8 cellular contexts compared by ENCODE assay signal in the genomic region with DNA sequence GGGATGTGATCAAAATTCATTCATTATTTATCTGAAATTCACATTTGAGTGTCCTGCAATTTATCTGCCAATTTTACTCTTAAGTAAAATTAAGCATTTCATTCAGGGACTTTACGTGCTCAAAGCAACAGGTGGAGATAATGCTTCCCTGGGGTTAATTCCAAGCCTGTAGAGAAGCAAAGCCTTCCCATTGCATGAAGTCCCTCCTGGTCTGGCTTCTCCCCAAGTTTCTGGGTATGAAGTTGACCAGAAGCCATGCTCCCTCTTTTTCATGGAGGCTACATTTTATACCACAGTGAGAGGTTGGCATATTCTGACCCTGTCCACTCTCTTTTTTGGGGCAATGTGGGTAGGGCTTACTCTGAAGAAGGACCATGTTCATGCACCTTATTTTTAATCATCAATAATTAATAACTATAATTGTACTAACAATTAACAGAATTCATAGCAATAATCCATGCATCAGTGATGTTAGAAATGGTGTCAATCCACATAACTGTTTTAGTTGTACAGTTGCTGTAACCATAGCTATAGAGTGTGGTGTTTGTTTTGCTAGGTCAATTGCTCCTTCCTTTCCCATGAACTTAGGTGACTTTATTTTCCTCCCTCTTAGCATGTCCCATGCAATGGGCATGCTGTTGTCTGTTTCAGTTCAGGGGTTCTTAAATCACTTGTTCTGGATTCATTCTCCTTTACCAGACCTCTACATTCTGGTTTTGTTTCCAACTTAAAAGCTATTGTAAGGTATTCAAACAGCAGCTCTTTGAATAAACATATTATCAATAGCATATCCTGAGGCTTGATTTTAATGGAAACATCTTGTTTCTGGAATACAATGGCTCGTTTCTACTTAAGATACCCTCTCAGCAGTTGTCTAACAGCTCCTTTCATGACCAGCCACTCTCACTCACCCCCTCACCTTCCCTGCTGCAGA. TPM values are rescaled to one million over a fixed set of nuclear protein-coding genes. Genes with fewer than 3 reads are reported as not detected.
DNase-seq lines count a peak whose midpoint lies in the region; ATAC-seq and TF ChIP-seq lines count a peak whose summit lies in the region.

No MANE protein-coding gene starts in this region.

- H3K9me2 ChIP-seq in PC-9 (ENCODE audit: insufficient read depth) = no peaks in the 10 kb centered on the region

- H3K27ac ChIP-seq in CD8-positive, alpha-beta memory T cell (ENCODE audit: low read depth, low read length) = no peak overlapping the region
- peak overlapping the region; percentile 93 for H3K27ac ChIP-seq in PC-9

- no peak for ATAC-seq in GM18511 (IDR thresholded peaks at IDR 0.05; ENCODE audit: unreplicated experiment)

- H3K4me2 ChIP-seq in PC-9 = peak overlapping the region; percentile 79

- no peaks in the 10 kb centered on the region for H3K9me3 Mint-ChIP-seq in CD8-positive, alpha-beta memory T cell
- H3K9me3 Mint-ChIP-seq in osteocyte (ENCODE audit: unreplicated experiment) = no peaks in the 10 kb centered on the region

- peaks cover 20% of the 10 kb centered on the region for H3K27me3 ChIP-seq in CD8-positive, alpha-beta memory T cell (ENCODE audit: insufficient read depth, low read length, poor library complexity, severe bottlenecking)
- H3K27me3 ChIP-seq in PC-9 (ENCODE audit: insufficient read depth, low read depth) = no peaks in the 10 kb centered on the region

- peaks cover 65% of the 10 kb centered on the region for H3K79me2 ChIP-seq in PC-9 (ENCODE audit: low read depth)

- no peaks in the 10 kb centered on the region for H3K36me3 Mint-ChIP-seq in CD8-positive, alpha-beta memory T cell
- H3K36me3 Mint-ChIP-seq in osteocyte (ENCODE audit: unreplicated experiment) = peaks cover 18% of the 10 kb centered on the region

- POLR2A ChIA-PET in CD8-positive, alpha-beta memory T cell (lab: Charles Lee) = no interaction called here
- POLR2A ChIA-PET in PC-9 (lab: Charles Lee; ENCODE audit: unreplicated experiment) = interaction anchor here (0.6 to 3.3 kb wide), 3 partner anchors 36 to 48 kb away, joined by 5 to 51 read pairs (median 8); no protein-coding TSS in a partner anchor

- intact Hi-C loops in PC-9 (cut with micrococcal nuclease; ENCODE audit: unreplicated experiment) = loop anchor here (1.0 kb wide), 1 partner anchor 45 kb away; no protein-coding TSS in a partner anchor

- H3K4me1 Mint-ChIP-seq in CD8-positive, alpha-beta memory T cell = peaks cover 14 to 17% (median 17%) of the 10 kb centered on the region in 3 donors
- peaks cover 61% of the 10 kb centered on the region for H3K4me1 Mint-ChIP-seq in osteocyte (ENCODE audit: unreplicated experiment)

- peaks cover 22 to 71% of the 10 kb centered on the region in 2 donors for H3K27me3 Mint-ChIP-seq in CD8-positive, alpha-beta memory T cell
- H3K27me3 Mint-ChIP-seq in osteocyte (ENCODE audit: unreplicated experiment) = no peaks in the 10 kb centered on the region

- CTCF ChIA-PET in CD8-positive, alpha-beta memory T cell (lab: Charles Lee) = interaction anchor here (0.5 to 1.4 kb wide), 3 partner anchors 11 to 60 kb away, joined by 3 read pairs; no protein-coding TSS in a partner anchor
- CTCF ChIA-PET in PC-9 (lab: Charles Lee) = no interaction called here

- no TSS peak for BruUV-seq in PC-9 (replicated peaks; lab: Mats Ljungman, UMichigan)

- H3K4me3 ChIP-seq in CD8-positive, alpha-beta memory T cell (ENCODE audit: low read length) = no peak overlapping the region
- H3K4me3 ChIP-seq in PC-9 = peak overlapping the region; percentile 70

- H2AFZ ChIP-seq in PC-9 = no peak overlapping the region; the same call in 1 of the 2 replicates

- H3F3A ChIP-seq in PC-9 (ENCODE audit: insufficient read depth, low read depth) = peaks cover 25% of the 10 kb centered on the region

- TF ChIP-seq CTCF in PC-9 (conservative IDR thresholded peaks at IDR 0.05) (no peak), osteocyte (IDR thresholded peaks at IDR 0.05) (no peak)

- DNase-seq in CD8-positive, alpha-beta memory T cell = no peak
- peak; percentile 8 to 65 for DNase-seq in PC-9
- DNase-seq in fibroblast of peridontal ligament (ENCODE audit: extremely low read depth) = peak; percentile 85
- no peak for DNase-seq in osteocyte (ENCODE audit: extremely low spot score, unreplicated experiment)
- no peak for DNase-seq in stimulated activated CD4-positive, alpha-beta T cell treated with anti-CD3 and anti-CD28 coated beads, Interleukin-4, amount 100 ng/mL, for 4 hours
- DNase-seq in MV-4-11 (lab: John Stamatoyannopoulos, UW) = no peak
- DNase-seq in T-helper 9 cell = no peak

- no peaks in the 10 kb centered on the region for H3K4me1 ChIP-seq in CD8-positive, alpha-beta memory T cell (ENCODE audit: insufficient read depth, low read length)
- peaks cover 47% of the 10 kb centered on the region for H3K4me1 ChIP-seq in PC-9 (replicated peaks; ENCODE audit: insufficient read depth)

- no peaks in the 10 kb centered on the region for H3K9me3 ChIP-seq in CD8-positive, alpha-beta memory T cell (ENCODE audit: low read length)
- H3K9me3 ChIP-seq in PC-9 (ENCODE audit: insufficient read depth, low read depth) = peaks cover 9% of the 10 kb centered on the region; the same call in 1 of the 2 replicates

- H3K27ac Mint-ChIP-seq in CD8-positive, alpha-beta memory T cell = peak overlapping the region in 1 of 8 donors; percentile 15
- H3K27ac Mint-ChIP-seq in osteocyte (ENCODE audit: unreplicated experiment) = peak overlapping the region; percentile 92

- no peaks in the 10 kb centered on the region; the same call in 1 of the 2 replicates for H4K20me1 ChIP-seq in PC-9 (ENCODE audit: insufficient read depth)

- H3K36me3 ChIP-seq in CD8-positive, alpha-beta memory T cell (ENCODE audit: insufficient read depth, low read length) = no peaks in the 10 kb centered on the region
- H3K36me3 ChIP-seq in PC-9 (ENCODE audit: low read depth) = peaks cover 46% of the 10 kb centered on the region

- peak overlapping the region in 6 of 7 donors; percentile 62 to 83 (median 72) for H3K4me3 Mint-ChIP-seq in CD8-positive, alpha-beta memory T cell
- peak overlapping the region; percentile 96 for H3K4me3 Mint-ChIP-seq in osteocyte (ENCODE audit: unreplicated experiment)

RNA-seq across cellular contexts. Expression of gene LAMA4, which starts 1.5 kb away (rescaled TPM):
- total RNA-seq in CD8-positive, alpha-beta memory T cell = not detected
- polyA plus RNA-seq in CD8-positive, alpha-beta memory T cell = not detected
- 58.3 and 91.0 TPM in 2 replicates for total RNA-seq in PC-9 (2021)
- total RNA-seq in osteocyte = 209 and 220 TPM in 2 replicates

Comparison
In these comparisons a context has a peak if more than half of its experiments do, and no peak if none do; other contexts are left out.
1. DNase-seq: peak in PC-9 (2 of 2) and fibroblast of peridontal ligament (single experiment); none in CD8-positive, alpha-beta memory T cell (0 of 5), osteocyte (single experiment), stimulated activated CD4-positive, alpha-beta T cell treated with anti-CD3 and anti-CD28 coated beads, Interleukin-4, amount 100 ng/mL, for 4 hours (0 of 2), MV-4-11 (single experiment) and T-helper 9 cell (single experiment).
2. RNA of gene LAMA4, which starts 1.5 kb away (total RNA-seq): 209 to 220 TPM in osteocyte and 58.3 to 91.0 TPM in PC-9; not detected in CD8-positive, alpha-beta memory T cell; every median in the first group is over 10 times any median in the second.